In genomic region chr1:92736395-92736794, GRCh38 we compare ENCODE assay signal across 9 cellular contexts. TPM values are rescaled to one million over a fixed set of nuclear protein-coding genes. Genes with fewer than 3 reads are reported as not detected.
DNase-seq lines count a peak whose midpoint lies in the region; ATAC-seq and TF ChIP-seq lines count a peak whose summit lies in the region.
"Had no signal": no experiment of that assay in that cellular context is flagged by ENCODE, and none has a peak within 500 bp of the region (broad histone marks: within the 10 kb centered on the region; RNA-seq: fewer than 3 reads in every experiment).

No MANE protein-coding gene starts in this region.

- peak; percentile 9 for DNase-seq in EL
- DNase-seq in HCT116 (ENCODE audit: low read depth, low spot score), result no peak
- peak; percentile 12 for DNase-seq in WERI-Rb-1
- no peak for DNase-seq in esophagus squamous epithelium (lab: John Stamatoyannopoulos, UW)
- no peak for DNase-seq in stomach
- DNase-seq in activated CD4-positive, alpha-beta memory T cell treated with anti-CD3 and anti-CD28 coated beads for 36 hours, result no peak
- DNase-seq in stimulated activated CD4-positive, alpha-beta T cell treated with anti-CD3 and anti-CD28 coated beads, Interleukin-12 subunit alpha, Interleukin-12 subunit beta, amount 100 ng/mL, for 4 hours, result no peak
- DNase-seq: activated CD4-positive, alpha-beta memory T cell treated with anti-CD3 and anti-CD28 coated beads, Interleukin-2, amount 10 ng/mL, durations not matched to agents 7 days and 5 days had no signal

- no peaks in the 10 kb centered on the region for H3K4me1 ChIP-seq in HCT116 (ENCODE audit: control insufficient read depth in 1 of 2, insufficient read depth in 2 of 2, low read length in 2 of 2)
- H3K4me1 ChIP-seq in liver (ENCODE audit: control insufficient read depth in 4 of 4, insufficient read depth in 4 of 4, low read length in 3 of 4), result no peaks in the 10 kb centered on the region
- no peaks in the 10 kb centered on the region for H3K4me1 ChIP-seq in esophagus squamous epithelium
- H3K4me1 ChIP-seq in stomach, result peaks cover 0 to 15% (median 7%) of the 10 kb centered on the region in 4 donors

- 50% methylated on average over 4 of the region's 4 CpGs for WGBS in liver
- 75 to 84% methylated on average over 4 of the region's 4 CpGs for WGBS in esophagus squamous epithelium, 2 donors
- WGBS in stomach, 5 donors, result 69 to 80% (median 71%) methylated on average over 4 of the region's 4 CpGs

- TF ChIP-seq CTCF in HCT116 (IDR thresholded peaks at IDR 0.05 in 2 of 3, conservative IDR thresholded peaks at IDR 0.05 in 1 of 3; ENCODE audit: borderline replicate concordance in 1 of 3, insufficient read depth in 1 of 3, low read depth in 2 of 3, low read length in 2 of 3), result peak; percentile 5 to 48 (median 26); a peak in 3 of 6 replicates
- TF ChIP-seq CTCF in WERI-Rb-1 (IDR thresholded peaks at IDR 0.05; ENCODE audit: low read depth, low read length), result peak; percentile 41
- peak; percentile 33 for TF ChIP-seq CTCF in liver (IDR thresholded peaks at IDR 0.05; ENCODE audit: low read depth, low read length, missing input control)
- TF ChIP-seq CTCF in esophagus squamous epithelium (IDR thresholded peaks at IDR 0.05), result no peak
- no peak for TF ChIP-seq CTCF in stomach (IDR thresholded peaks at IDR 0.05)

- RAD21 ChIA-PET in HCT116 (lab: Charles Lee; ENCODE audit: low non-redundant PET in 1 of 2, low total read pairs in 2 of 2, uncharacterized antibody in 2 of 2, unreplicated experiment in 2 of 2), result no interaction called here

- intact Hi-C loops in HCT116 (cut with micrococcal nuclease), result no loop called here
- intact Hi-C loops in esophagus squamous epithelium (cut with DNase I), result no loop called here
- intact Hi-C loops in stomach (cut with DNase I; ENCODE audit: low total_unique reads), result no loop called here
- intact Hi-C loops in activated CD4-positive, alpha-beta memory T cell treated with anti-CD3 and anti-CD28 coated beads for 36 hours (cut with micrococcal nuclease), result no loop called here

- H3K27me3 Mint-ChIP-seq in activated CD4-positive, alpha-beta memory T cell treated with anti-CD3 and anti-CD28 coated beads for 36 hours, result peaks cover 1% of the 10 kb centered on the region

- no peak overlapping the region for H3K4me3 Mint-ChIP-seq in activated CD4-positive, alpha-beta memory T cell treated with anti-CD3 and anti-CD28 coated beads for 36 hours
- H3K4me3 Mint-ChIP-seq: activated CD4-positive, alpha-beta memory T cell treated with anti-CD3 and anti-CD28 coated beads, Interleukin-2, amount 10 ng/mL, durations not matched to agents 7 days and 5 days had no signal

- H3K9me2 ChIP-seq in HCT116 (ENCODE audit: insufficient read depth), result no peaks in the 10 kb centered on the region

- no peak for TF ChIP-seq POLR2A in HCT116 (IDR thresholded peaks at IDR 0.05; ENCODE audit: borderline replicate concordance, extremely low read depth, insufficient read depth, insufficient read length)
- no peak for TF ChIP-seq POLR2A in esophagus squamous epithelium (IDR thresholded peaks at IDR 0.05)
- TF ChIP-seq POLR2A in stomach (IDR thresholded peaks at IDR 0.05), result no peak

- H4K20me1 ChIP-seq in HCT116 (ENCODE audit: insufficient read depth), result peaks cover 6% of the 10 kb centered on the region; the same call in 1 of the 2 replicates

- no peaks in the 10 kb centered on the region for H3K9me3 Mint-ChIP-seq in activated CD4-positive, alpha-beta memory T cell treated with anti-CD3 and anti-CD28 coated beads for 36 hours
- H3K9me3 Mint-ChIP-seq: activated CD4-positive, alpha-beta memory T cell treated with anti-CD3 and anti-CD28 coated beads, Interleukin-2, amount 10 ng/mL, durations not matched to agents 7 days and 5 days had no signal

- H3K9me3 ChIP-seq in HCT116 (ENCODE audit: control insufficient read depth in 1 of 2, insufficient read depth in 1 of 2, low read depth in 1 of 2, low read length in 2 of 2) (no peaks in the 10 kb centered on the region), WERI-Rb-1 (ENCODE audit: severe bottlenecking) (no peaks in the 10 kb centered on the region), liver (ENCODE audit: control insufficient read depth in 4 of 4, low read length in 3 of 4) (no peaks in the 10 kb centered on the region), esophagus squamous epithelium (no peaks in the 10 kb centered on the region), stomach (no peaks in the 10 kb centered on the region)

- no peak overlapping the region for H3K4me2 ChIP-seq in HCT116 (ENCODE audit: low read length)

- peak; percentile 84 for ATAC-seq in HCT116

- BruUV-seq in HCT116 (replicated peaks; lab: Mats Ljungman, UMichigan), result no TSS peak

- TF ChIP-seq EP300 in stomach (IDR thresholded peaks at IDR 0.05), result no peak

- CTCF ChIA-PET in HCT116 (lab: Charles Lee), result interaction anchor here (1.4 to 2.0 kb wide), 4 partner anchors 10 to 426 kb away, joined by 3 to 8 read pairs (median 3); no protein-coding TSS in a partner anchor
- CTCF ChIA-PET in activated CD4-positive, alpha-beta memory T cell treated with anti-CD3 and anti-CD28 coated beads for 36 hours (lab: Charles Lee), result interaction anchor here (1.7 to 1.9 kb wide), 2 partner anchors 12 to 13 kb away, joined by 5 to 7 read pairs; no protein-coding TSS in a partner anchor

- H3K36me3 ChIP-seq in HCT116 (ENCODE audit: control insufficient read depth in 1 of 2, insufficient read depth in 2 of 2, low read length in 2 of 2), result no peaks in the 10 kb centered on the region
- H3K36me3 ChIP-seq in WERI-Rb-1, result peaks cover 4% of the 10 kb centered on the region; the same call in 1 of the 2 replicates
- no peaks in the 10 kb centered on the region for H3K36me3 ChIP-seq in liver (ENCODE audit: control insufficient read depth in 4 of 4, insufficient read depth in 3 of 4, low read depth in 1 of 4, low read length in 3 of 4)
- peaks cover 0 to 10% (median 0%) of the 10 kb centered on the region in 3 donors for H3K36me3 ChIP-seq in esophagus squamous epithelium
- peaks cover 0 to 22% (median 16%) of the 10 kb centered on the region in 4 donors for H3K36me3 ChIP-seq in stomach

- H3K27ac Mint-ChIP-seq in activated CD4-positive, alpha-beta memory T cell treated with anti-CD3 and anti-CD28 coated beads for 36 hours, result no peak overlapping the region
- H3K27ac Mint-ChIP-seq: activated CD4-positive, alpha-beta memory T cell treated with anti-CD3 and anti-CD28 coated beads, Interleukin-2, amount 10 ng/mL, durations not matched to agents 7 days and 5 days had no signal

- POLR2A ChIA-PET in HCT116 (lab: Charles Lee), result no interaction called here
- POLR2A ChIA-PET in activated CD4-positive, alpha-beta memory T cell treated with anti-CD3 and anti-CD28 coated beads for 36 hours (lab: Charles Lee), result no interaction called here

- H3K4me1 Mint-ChIP-seq in activated CD4-positive, alpha-beta memory T cell treated with anti-CD3 and anti-CD28 coated beads for 36 hours (ENCODE audit: low read depth), result no peaks in the 10 kb centered on the region
- H3K4me1 Mint-ChIP-seq: activated CD4-positive, alpha-beta memory T cell treated with anti-CD3 and anti-CD28 coated beads, Interleukin-2, amount 10 ng/mL, durations not matched to agents 7 days and 5 days had no signal

- H3K27me3 ChIP-seq in HCT116 (ENCODE audit: insufficient read depth, low read length) (no peaks in the 10 kb centered on the region), WERI-Rb-1 (ENCODE audit: insufficient read depth, low read depth, severe bottlenecking) (no peaks in the 10 kb centered on the region), liver (ENCODE audit: control insufficient read depth in 4 of 4, insufficient read depth in 4 of 4, low read length in 3 of 4) (no peaks in the 10 kb centered on the region), esophagus squamous epithelium (no peaks in the 10 kb centered on the region), stomach (no peaks in the 10 kb centered on the region)

- peak; percentile 27; the same call in 1 of the 2 replicates for TF ChIP-seq RAD21 in HCT116 (IDR thresholded peaks at IDR 0.05; ENCODE audit: low read depth)
- peak; percentile 78 to 81 for TF ChIP-seq RAD21 in liver (IDR thresholded peaks at IDR 0.05)

- H3K36me3 Mint-ChIP-seq in activated CD4-positive, alpha-beta memory T cell treated with anti-CD3 and anti-CD28 coated beads for 36 hours, result no peaks in the 10 kb centered on the region

- H3K9ac ChIP-seq in HCT116 (ENCODE audit: low read length) (no peak overlapping the region), liver (ENCODE audit: low read depth in 1 of 2, low read length in 2 of 2) (no peak overlapping the region)

- no peak overlapping the region for H3K4me3 ChIP-seq in HCT116 (replicated peaks in 1 of 2; ENCODE audit: low read depth in 1 of 2, low read length in 2 of 2)
- no peak overlapping the region for H3K4me3 ChIP-seq in WERI-Rb-1 (ENCODE audit: low read depth, low read length)
- H3K4me3 ChIP-seq in liver (ENCODE audit: low read depth in 1 of 3, low read length in 3 of 3), result no peak overlapping the region
- H3K4me3 ChIP-seq in esophagus squamous epithelium, result no peak overlapping the region
- H3K4me3 ChIP-seq in stomach, result no peak overlapping the region

- H2AFZ ChIP-seq in HCT116 (ENCODE audit: low read depth, low read length, poor library complexity, severe bottlenecking), result no peak overlapping the region

- H3K27ac ChIP-seq in HCT116 (ENCODE audit: low read depth, low read length) (no peak overlapping the region), WERI-Rb-1 (no peak overlapping the region), liver (ENCODE audit: low read depth in 1 of 2, low read length in 2 of 2) (no peak overlapping the region), esophagus squamous epithelium (no peak overlapping the region), stomach (no peak overlapping the region)

- no peaks in the 10 kb centered on the region for H3K79me2 ChIP-seq in HCT116 (ENCODE audit: insufficient read depth, low read length)

TF ChIP-seq in HCT116, 20 proteins besides CTCF, POLR2A, EP300 and RAD21 (continues in another document):
- TF ChIP-seq ZNF274 (IDR thresholded peaks at IDR 0.05; ENCODE audit: low read depth, low read length) (no peak), JUND (IDR thresholded peaks at IDR 0.05) (no peak), POLR2AphosphoS5 (IDR thresholded peaks at IDR 0.05; ENCODE audit: low read depth, low read length) (no peak), ELF1 (IDR thresholded peaks at IDR 0.05; ENCODE audit: borderline replicate concordance, low read depth) (no peak)

TF ChIP-seq in liver, 16 proteins besides CTCF, POLR2A, EP300 and RAD21:
- TF ChIP-seq SP1 (IDR thresholded peaks at IDR 0.05) (no peak), FOXA2 (IDR thresholded peaks at IDR 0.05) (peak; percentile 7)

RNA-seq across cellular contexts. Expression of gene EVI5, which starts 48.5 kb away (rescaled TPM):
- total RNA-seq in HCT116 (2021; ENCODE audit: unreplicated experiment) (21.8 TPM), liver (10 to 100 TPM; 24.6 to 35.9 TPM), esophagus squamous epithelium (10 to 100 TPM in 2 of 4 donors, 1 to 10 TPM in 2; 5.1 to 23.7 (median 9.0) TPM), stomach (100 to 1,000 TPM in 2 of 5 donors, 10 to 100 TPM in 3; 30.0 to 200 (median 91.4) TPM)
- 3.3 and 3.5 TPM in 2 replicates for polyA plus RNA-seq in HCT116 (2012)
- polyA plus RNA-seq in liver (10 to 100 TPM in 1 of 2 donors, 1 to 10 TPM in 1; 4.0 to 13.6 TPM), stomach (1 to 10 TPM; 1.8 to 8.9 (median 6.6) TPM)
- total RNA-seq in activated CD4-positive, alpha-beta memory T cell treated with anti-CD3 and anti-CD28 coated beads for 36 hours, result 10 to 100 TPM; 36.0 to 37.2 TPM

Comparison
In these comparisons a context has a peak if more than half of its experiments do, and no peak if none do; other contexts are left out.
1. DNase-seq: peak in EL (single experiment) and WERI-Rb-1 (single experiment); none in HCT116 (single experiment), esophagus squamous epithelium (single experiment), stomach (single experiment), activated CD4-positive, alpha-beta memory T cell treated with anti-CD3 and anti-CD28 coated beads for 36 hours (single experiment) and stimulated activated CD4-positive, alpha-beta T cell treated with anti-CD3 and anti-CD28 coated beads, Interleukin-12 subunit alpha, Interleukin-12 subunit beta, amount 100 ng/mL, for 4 hours (single experiment).
2. CTCF ChIP-seq: peak in HCT116 (3 of 3), WERI-Rb-1 (single experiment) and liver (single experiment); none in esophagus squamous epithelium (0 of 6) and stomach (0 of 7).